Comparison of ENCODE assay signal across 8 cellular contexts in the genomic region with DNA sequence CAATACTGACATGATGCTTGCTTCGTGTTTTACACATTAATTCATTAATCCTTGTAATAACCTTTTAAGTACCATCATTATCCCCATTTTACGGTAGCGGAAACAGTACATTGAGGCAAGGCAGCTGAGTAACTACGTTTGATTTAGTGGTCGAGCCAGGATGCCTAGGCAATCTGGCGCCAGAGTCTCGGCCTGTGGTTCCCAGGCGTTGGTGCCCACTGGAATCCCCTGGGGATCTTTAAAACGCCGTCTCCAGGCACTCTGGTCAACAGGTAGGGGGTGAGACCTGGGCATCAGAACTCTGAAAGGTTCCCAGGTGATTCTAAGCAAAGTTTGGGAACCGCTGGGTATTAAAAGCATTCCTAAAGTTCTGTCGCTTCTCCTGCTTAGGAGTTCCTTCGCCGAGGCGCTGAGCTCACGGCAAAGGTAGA. TPM values are rescaled to one million over a fixed set of nuclear protein-coding genes. Genes with fewer than 3 reads are reported as not detected.
DNase-seq lines count a peak whose midpoint lies in the region; ATAC-seq and TF ChIP-seq lines count a peak whose summit lies in the region.

No MANE protein-coding gene starts in this region.

- DNase-seq in DND-41 (no peak), NCI-H1105 treated with DMSO at 0.1 percent for 48 hours (lab: John Stamatoyannopoulos, UW) (peak; percentile 74), HEK293T (ENCODE audit: extremely low spot score) (no peak), NCI-H1930 (lab: John Stamatoyannopoulos, UW) (no peak)

- no peaks in the 10 kb centered on the region for H3K9me2 ChIP-seq in neural cell (ENCODE audit: insufficient read depth, low read length)

- H3F3A ChIP-seq in neural cell (ENCODE audit: insufficient read depth, low read length, poor library complexity, severe bottlenecking) = no peaks in the 10 kb centered on the region

- H2AFZ ChIP-seq in DND-41 (ENCODE audit: low read depth, low read length) = peak overlapping the region; percentile 85
- peak overlapping the region; percentile 80 for H2AFZ ChIP-seq in neural cell (ENCODE audit: low read depth, low read length)

- no peak for ATAC-seq in DND-41 (ENCODE audit: insufficient read depth, low read depth)
- no peak for ATAC-seq in GM18873 (IDR thresholded peaks at IDR 0.05; ENCODE audit: low FRiP score, unreplicated experiment)
- no peak for ATAC-seq in HG02938 (IDR thresholded peaks at IDR 0.05; ENCODE audit: unreplicated experiment)

- TF ChIP-seq RAD21 in neural cell (conservative IDR thresholded peaks at IDR 0.05) = no peak

- no peaks in the 10 kb centered on the region for H3K27me3 ChIP-seq in DND-41 (ENCODE audit: insufficient read depth, low read length, poor library complexity)
- peaks cover 16% of the 10 kb centered on the region for H3K27me3 ChIP-seq in ectodermal cell (ENCODE audit: control insufficient read depth, insufficient read depth, low read length, poor library complexity, severe bottlenecking)
- H3K27me3 ChIP-seq in neural cell (ENCODE audit: insufficient read depth, low read depth, low read length) = no peaks in the 10 kb centered on the region

- H3K4me3 ChIP-seq in DND-41 (ENCODE audit: low read depth in 1 of 2, low read length in 2 of 2) = peak overlapping the region; percentile 40 to 75
- H3K4me3 ChIP-seq in ectodermal cell (ENCODE audit: insufficient read depth, low read depth, low read length) = peak overlapping the region; percentile 64
- peak overlapping the region; percentile 97 for H3K4me3 ChIP-seq in neural cell (ENCODE audit: low read length)

- TF ChIP-seq EP300 in neural cell (conservative IDR thresholded peaks at IDR 0.05; ENCODE audit: poor library complexity, severe bottlenecking) = no peak

- no peak for TF ChIP-seq CTCF in DND-41 (IDR thresholded peaks at IDR 0.05; ENCODE audit: borderline replicate concordance, extremely low read depth, low read length, poor library complexity, severe bottlenecking)
- no peak for TF ChIP-seq CTCF in neural cell (IDR thresholded peaks at IDR 0.05; ENCODE audit: poor library complexity, severe bottlenecking)

- H3K4me2 ChIP-seq in DND-41 (ENCODE audit: insufficient read depth, low read length) = peak overlapping the region; percentile 91
- H3K4me2 ChIP-seq in neural cell (ENCODE audit: low read length) = peak overlapping the region; percentile 80

- no peaks in the 10 kb centered on the region for H3K9me3 ChIP-seq in DND-41 (ENCODE audit: insufficient read depth, low read length, severe bottlenecking)
- no peaks in the 10 kb centered on the region for H3K9me3 ChIP-seq in ectodermal cell (ENCODE audit: control insufficient read depth, low read length)
- H3K9me3 ChIP-seq in neural cell (ENCODE audit: low read length) = no peaks in the 10 kb centered on the region

- H3K36me3 ChIP-seq in DND-41 (ENCODE audit: insufficient read depth, low read length) (peaks cover 11% of the 10 kb centered on the region), ectodermal cell (ENCODE audit: control insufficient read depth, insufficient read depth, low read length) (no peaks in the 10 kb centered on the region), neural cell (ENCODE audit: insufficient read depth, low read length) (no peaks in the 10 kb centered on the region)

- POLR2A ChIA-PET in HEK293T (lab: Yijun Ruan, JAX) = interaction anchor here (0.8 to 1.0 kb wide), 3 partner anchors 12 to 467 kb away, joined by 3 to 5 read pairs (median 4); partner anchors contain the start of gene MYLIP

- CTCF ChIA-PET in HEK293T (lab: Yijun Ruan, JAX) = no interaction called here

- H3K9ac ChIP-seq in DND-41 (ENCODE audit: low read depth, low read length) (peak overlapping the region; percentile 80), neural cell (ENCODE audit: low read length) (peak overlapping the region; percentile 68)

- H3K4me1 ChIP-seq in DND-41 (ENCODE audit: insufficient read depth, low read length) (peaks cover 29% of the 10 kb centered on the region), ectodermal cell (ENCODE audit: control insufficient read depth, insufficient read depth, low read length) (peaks cover 13% of the 10 kb centered on the region)

- H3K27ac ChIP-seq in DND-41 (ENCODE audit: low read length) (peak overlapping the region; percentile 75), ectodermal cell (ENCODE audit: insufficient read depth, low read depth, low read length, poor library complexity, severe bottlenecking) (no peak overlapping the region), neural cell (ENCODE audit: low read length) (no peak overlapping the region)

- peaks cover 51% of the 10 kb centered on the region for H3K79me2 ChIP-seq in DND-41 (ENCODE audit: insufficient read depth, low read length)
- no peaks in the 10 kb centered on the region for H3K79me2 ChIP-seq in neural cell (replicated peaks; ENCODE audit: insufficient read depth, low read length)

- peaks cover 21% of the 10 kb centered on the region; the same call in 1 of the 2 replicates for H4K20me1 ChIP-seq in DND-41 (ENCODE audit: insufficient read depth, low read length)
- no peaks in the 10 kb centered on the region for H4K20me1 ChIP-seq in neural cell (ENCODE audit: insufficient read depth)

- WGBS in ectodermal cell, 2 experiments = 32 to 33% methylated on average over 16 of the region's 16 CpGs

TF ChIP-seq in neural cell, 6 proteins besides CTCF, POLR2A, EP300 and RAD21:
- TF ChIP-seq TAF1 (IDR thresholded peaks at IDR 0.05; ENCODE audit: low read depth) (no peak), REST (IDR thresholded peaks at IDR 0.05; ENCODE audit: borderline replicate concordance) (no peak), SMC3 (conservative IDR thresholded peaks at IDR 0.05; ENCODE audit: poor library complexity) (no peak), MXI1 (conservative IDR thresholded peaks at IDR 0.05; ENCODE audit: poor library complexity, severe bottlenecking) (no peak), EZH2 (IDR thresholded peaks at IDR 0.05; ENCODE audit: borderline replicate concordance, insufficient read depth, low read length, poor library complexity, severe bottlenecking) (no peak), POLR2AphosphoS5 (IDR thresholded peaks at IDR 0.05) (no peak)

TF ChIP-seq in HEK293T, 16 proteins besides CTCF, POLR2A, EP300 and RAD21:
- no peak for TF ChIP-seq SP1 (IDR thresholded peaks at IDR 0.05)
- no peak for TF ChIP-seq LEF1 (IDR thresholded peaks at IDR 0.05; ENCODE audit: borderline replicate concordance)
- TF ChIP-seq ZNF384 (IDR thresholded peaks at IDR 0.05) = no peak
- TF ChIP-seq FOXM1 (IDR thresholded peaks at IDR 0.05; ENCODE audit: borderline replicate concordance) = no peak
- TF ChIP-seq FOXA1 (IDR thresholded peaks at IDR 0.05) = no peak
- no peak for TF ChIP-seq ARNT (IDR thresholded peaks at IDR 0.05)
- no peak for TF ChIP-seq NFRKB (IDR thresholded peaks at IDR 0.05)
- no peak for TF ChIP-seq CTBP1 (IDR thresholded peaks at IDR 0.05; ENCODE audit: borderline replicate concordance)
- no peak for TF ChIP-seq SUZ12 (IDR thresholded peaks at IDR 0.05)
- TF ChIP-seq, protein P1, sequence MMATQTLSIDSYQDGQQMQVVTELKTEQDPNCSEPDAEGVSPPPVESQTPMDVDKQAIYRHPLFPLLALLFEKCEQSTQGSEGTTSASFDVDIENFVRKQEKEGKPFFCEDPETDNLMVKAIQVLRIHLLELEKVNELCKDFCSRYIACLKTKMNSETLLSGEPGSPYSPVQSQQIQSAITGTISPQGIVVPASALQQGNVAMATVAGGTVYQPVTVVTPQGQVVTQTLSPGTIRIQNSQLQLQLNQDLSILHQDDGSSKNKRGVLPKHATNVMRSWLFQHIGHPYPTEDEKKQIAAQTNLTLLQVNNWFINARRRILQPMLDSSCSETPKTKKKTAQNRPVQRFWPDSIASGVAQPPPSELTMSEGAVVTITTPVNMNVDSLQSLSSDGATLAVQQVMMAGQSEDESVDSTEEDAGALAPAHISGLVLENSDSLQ (IDR thresholded peaks at IDR 0.05) = no peak
- no peak for TF ChIP-seq TARDBP (IDR thresholded peaks at IDR 0.05)
- no peak for TF ChIP-seq HDGF (IDR thresholded peaks at IDR 0.05; ENCODE audit: borderline replicate concordance)
- TF ChIP-seq L3MBTL2 (conservative IDR thresholded peaks at IDR 0.05) = no peak
- TF ChIP-seq FOXK2 (IDR thresholded peaks at IDR 0.05) = no peak
- TF ChIP-seq BHLHE40 (IDR thresholded peaks at IDR 0.05; ENCODE audit: borderline replicate concordance) = no peak
- no peak for TF ChIP-seq ELF4 (IDR thresholded peaks at IDR 0.05)

RNA-seq across cellular contexts. Expression of gene DTNBP1, which starts 1.0 kb away (rescaled TPM):
- polyA plus RNA-seq in ectodermal cell (2013, experiment 1 of 4) = 21.9 TPM
- polyA plus RNA-seq in ectodermal cell (2013, experiment 2 of 4) = 21.2 TPM
- 21.0 TPM for polyA plus RNA-seq in ectodermal cell (2013, experiment 3 of 4)
- 20.1 TPM for polyA plus RNA-seq in ectodermal cell (2013, experiment 4 of 4)
- 18.9 and 22.6 TPM in 2 replicates for polyA plus RNA-seq in neural cell
- 12.2 and 17.2 TPM in 2 replicates for polyA minus RNA-seq in neural cell
